ENCODE assay signal across 20 cellular contexts in genomic region chr1:72442251-72442650, GRCh38.
"Had no signal": no experiment of that assay in that cellular context is flagged by ENCODE, and none has a peak within 500 bp of the region (broad histone marks: within the 10 kb centered on the region; RNA-seq: fewer than 3 reads in every experiment).

No MANE protein-coding gene starts in this region.

- DNase-seq: activated CD4-positive, alpha-beta memory T cell treated with anti-CD3 and anti-CD28 coated beads for 36 hours; activated CD8-positive, alpha-beta memory T cell treated with anti-CD3 and anti-CD28 coated beads, Interleukin-2, amount 10 ng/mL, durations not matched to agents 7 days and 5 days; activated naive CD4-positive, alpha-beta T cell treated with anti-CD3 and anti-CD28 coated beads, Interleukin-2, amount 10 ng/mL, durations not matched to agents 7 days and 5 days; activated T-cell treated with anti-CD3 and anti-CD28 coated beads, Interleukin-2, amount 50 U/mL, for 1 hour; body of pancreas; central memory CD4-positive, alpha-beta T cell; heart right ventricle; islet precursor cell; left ventricle myocardium inferior; mucosa of descending colon; naive thymus-derived CD4-positive, alpha-beta T cell; retina; small intestine; stimulated activated naive CD8-positive, alpha-beta T cell treated with anti-CD3 and anti-CD28 coated beads, Interleukin-15, amount 100 ng/mL, for 72 hours; T-helper 1 cell; testis; upper lobe of left lung; WERI-Rb-1 had no signal

- H3K4me3 ChIP-seq: body of pancreas, coronary artery, esophagus muscularis mucosa, heart right ventricle, left ventricle myocardium inferior, mucosa of descending colon, testis, upper lobe of left lung had no signal

- H3K36me3 ChIP-seq: esophagus muscularis mucosa, heart right ventricle, left ventricle myocardium inferior, upper lobe of left lung, WERI-Rb-1 had no signal

- H3K27ac ChIP-seq: body of pancreas, coronary artery, esophagus muscularis mucosa, heart right ventricle, left ventricle myocardium inferior, testis, upper lobe of left lung, WERI-Rb-1 had no signal

- H3K27me3 ChIP-seq: body of pancreas, esophagus muscularis mucosa, heart right ventricle, testis, upper lobe of left lung had no signal

- ATAC-seq: activated CD8-positive, alpha-beta memory T cell treated with anti-CD3 and anti-CD28 coated beads, Interleukin-2, amount 10 ng/mL, durations not matched to agents 7 days and 5 days; body of pancreas; heart right ventricle; mucosa of descending colon; naive thymus-derived CD4-positive, alpha-beta T cell; stimulated activated naive CD8-positive, alpha-beta T cell treated with anti-CD3 and anti-CD28 coated beads, Interleukin-15, amount 100 ng/mL, for 72 hours had no signal

- H3K4me1 ChIP-seq: body of pancreas, esophagus muscularis mucosa, heart right ventricle, left ventricle myocardium inferior, testis, upper lobe of left lung had no signal

- H3K9me3 ChIP-seq: body of pancreas, esophagus muscularis mucosa, mucosa of descending colon, testis, upper lobe of left lung had no signal
